ENCODE assay signal across 16 cellular contexts in the genomic region with DNA sequence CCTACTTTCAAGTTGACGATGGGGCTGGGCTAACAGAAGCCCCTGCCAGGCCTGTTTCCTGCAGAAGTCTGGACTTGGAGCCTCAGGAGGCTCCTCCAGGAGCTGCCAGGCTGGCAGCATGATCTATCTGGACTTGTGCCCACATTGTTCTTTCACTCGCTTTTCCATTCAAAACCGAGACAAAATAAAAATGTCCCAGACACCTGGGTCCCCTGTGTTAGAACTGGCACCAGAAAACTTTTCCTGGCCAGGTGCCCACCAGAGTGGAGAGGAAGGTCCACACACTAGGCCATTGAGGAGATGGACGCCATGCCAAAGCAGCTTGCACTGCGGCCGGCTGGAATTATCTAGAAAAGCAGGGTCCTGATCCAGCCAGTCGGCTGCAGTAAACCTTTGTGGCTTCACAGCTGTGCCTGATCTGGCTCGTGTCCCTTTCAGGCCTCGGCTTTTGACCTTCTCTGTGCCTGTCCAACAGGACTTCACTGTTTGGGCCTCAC.
DNase-seq lines count a peak whose midpoint lies in the region; ATAC-seq and TF ChIP-seq lines count a peak whose summit lies in the region.
"Had no signal": no experiment of that assay in that cellular context is flagged by ENCODE, and none has a peak within 500 bp of the region (broad histone marks: within the 10 kb centered on the region; RNA-seq: fewer than 3 reads in every experiment).

No MANE protein-coding gene starts in this region.

- H3K27me3 ChIP-seq in left lung (no peaks in the 10 kb centered on the region), thoracic aorta (replicated peaks; ENCODE audit: insufficient read depth) (no peaks in the 10 kb centered on the region)
- H3K27me3 ChIP-seq: right lobe of liver had no signal

- no peaks in the 10 kb centered on the region for H3K4me1 Mint-ChIP-seq in activated T-cell treated with anti-CD3 and anti-CD28 coated beads, Interleukin-2, amount 50 U/mL, for 4 hours (ENCODE audit: low read depth)
- H3K4me1 Mint-ChIP-seq: immature natural killer cell had no signal

- H3K9me3 ChIP-seq in left lung (no peaks in the 10 kb centered on the region), thoracic aorta (no peaks in the 10 kb centered on the region)
- H3K9me3 ChIP-seq: right lobe of liver had no signal

- H3K4me3 ChIP-seq in left lung: no peak overlapping the region
- H3K4me3 ChIP-seq in thoracic aorta: peak overlapping the region; percentile 16
- H3K4me3 ChIP-seq: right lobe of liver had no signal

- H3K4me3 Mint-ChIP-seq in activated T-cell treated with anti-CD3 and anti-CD28 coated beads, Interleukin-2, amount 50 U/mL, for 4 hours: no peak overlapping the region
- H3K4me3 Mint-ChIP-seq: activated CD4-positive, alpha-beta T cell treated with anti-CD3 and anti-CD28 coated beads, Interleukin-2, amount 10 ng/mL, durations not matched to agents 24 days and 14 days; immature natural killer cell had no signal

- intact Hi-C loops in left lung (cut with DNase I): no loop called here

- H3K4me1 ChIP-seq in left lung (peaks cover 0 to 8% of the 10 kb centered on the region in 2 donors), thoracic aorta (ENCODE audit: control insufficient read depth in 1 of 2, low read depth in 2 of 2) (peaks cover 9 to 12% of the 10 kb centered on the region in 2 donors)
- H3K4me1 ChIP-seq: right lobe of liver had no signal

- no peaks in the 10 kb centered on the region for H3K27me3 Mint-ChIP-seq in activated T-cell treated with anti-CD3 and anti-CD28 coated beads, Interleukin-2, amount 50 U/mL, for 4 hours (ENCODE audit: low read depth)

- peak; percentile 14 for DNase-seq in NCI-H69 (lab: John Stamatoyannopoulos, UW)
- DNase-seq in dermis microvascular lymphatic vessel endothelial cell (ENCODE audit: low read depth in 2 of 2): peak; percentile 31 to 49
- no peak for DNase-seq in left lung
- DNase-seq in thoracic aorta (ENCODE audit: low spot score): peak; percentile 3
- DNase-seq in activated T-cell treated with anti-CD3 and anti-CD28 coated beads, Interleukin-2, amount 50 U/mL, for 4 hours: no peak
- DNase-seq in NCI-H748 (lab: John Stamatoyannopoulos, UW; ENCODE audit: unreplicated experiment): no peak
- DNase-seq: activated CD4-positive, alpha-beta T cell treated with anti-CD3 and anti-CD28 coated beads, Interleukin-2, amount 10 ng/mL, durations not matched to agents 24 days and 14 days; COR-L47; immature natural killer cell; mesendoderm; NCI-H774; right lobe of liver; stimulated activated CD4-positive, alpha-beta T cell treated with anti-CD3 and anti-CD28 coated beads, Interleukin-2, amount 100 ng/mL, for 48 hours had no signal

- H3K27ac ChIP-seq in left lung (no peak overlapping the region), thoracic aorta (peak overlapping the region in 1 of 2 donors; percentile 4)
- H3K27ac ChIP-seq: right lobe of liver had no signal

- no peak for TF ChIP-seq CTCF in left lung (IDR thresholded peaks at IDR 0.05)
- no peak for TF ChIP-seq CTCF in thoracic aorta (IDR thresholded peaks at IDR 0.05)

- ATAC-seq in left lung (peak; percentile 18), thoracic aorta (ENCODE audit: insufficient number of reproducible peaks, low FRiP score, low read depth) (no peak), GM18861 (IDR thresholded peaks at IDR 0.05; ENCODE audit: unreplicated experiment) (no peak), GM18868 (IDR thresholded peaks at IDR 0.05; ENCODE audit: unreplicated experiment) (no peak)
- ATAC-seq in activated T-cell treated with anti-CD3 and anti-CD28 coated beads, Interleukin-2, amount 50 U/mL, for 4 hours: no peak
- ATAC-seq: Panc1, right lobe of liver had no signal

- H3K36me3 Mint-ChIP-seq in activated T-cell treated with anti-CD3 and anti-CD28 coated beads, Interleukin-2, amount 50 U/mL, for 4 hours (ENCODE audit: insufficient read depth): no peaks in the 10 kb centered on the region
- H3K36me3 Mint-ChIP-seq: immature natural killer cell had no signal

- H3K36me3 ChIP-seq in left lung (no peaks in the 10 kb centered on the region), thoracic aorta (no peaks in the 10 kb centered on the region)
- H3K36me3 ChIP-seq: right lobe of liver had no signal

- no peaks in the 10 kb centered on the region for H3K9me3 Mint-ChIP-seq in activated T-cell treated with anti-CD3 and anti-CD28 coated beads, Interleukin-2, amount 50 U/mL, for 4 hours
- H3K9me3 Mint-ChIP-seq: activated CD4-positive, alpha-beta T cell treated with anti-CD3 and anti-CD28 coated beads, Interleukin-2, amount 10 ng/mL, durations not matched to agents 24 days and 14 days; immature natural killer cell had no signal

Comparison
In these comparisons a context has a peak if more than half of its experiments do, and no peak if none do; other contexts are left out.
1. DNase-seq: peak in NCI-H69 (single experiment), dermis microvascular lymphatic vessel endothelial cell (2 of 2) and thoracic aorta (single experiment); none in left lung (0 of 2), activated T-cell treated with anti-CD3 and anti-CD28 coated beads, Interleukin-2, amount 50 U/mL, for 4 hours (single experiment) and NCI-H748 (single experiment).